ENCODE assay signal across 9 cellular contexts in genomic region chr16:70520612-70521297, GRCh38. TPM values are rescaled to one million over a fixed set of nuclear protein-coding genes. Genes with fewer than 3 reads are reported as not detected.
A peak's percentile ranks its signal among the peaks of the same experiment; 100 is the strongest.
DNase-seq lines count a peak whose midpoint lies in the region; ATAC-seq, FAIRE-seq and TF ChIP-seq lines count a peak whose summit lies in the region.
"Had no signal": no experiment of that assay in that cellular context is flagged by ENCODE, and none has a peak within 500 bp of the region (broad histone marks: within the 10 kb centered on the region; RNA-seq: fewer than 3 reads in every experiment).

No MANE protein-coding gene starts in this region.

- H3F3A ChIP-seq in PC-3 (ENCODE audit: low read length, unreplicated experiment): no peaks in the 10 kb centered on the region

- H3K79me2 ChIP-seq in HepG2 (ENCODE audit: insufficient read depth, low read length) (peaks cover 35% of the 10 kb centered on the region), PC-3 (ENCODE audit: low read length) (peaks cover 45% of the 10 kb centered on the region)

- peaks cover 5% of the 10 kb centered on the region for H3K36me3 Mint-ChIP-seq in chondrocyte (ENCODE audit: low read depth)

- no TSS peak for BruUV-seq in HepG2 (replicated peaks; lab: Mats Ljungman, UMichigan)
- BruUV-seq in PC-3 (replicated peaks; lab: Mats Ljungman, UMichigan): no TSS peak

- no peaks in the 10 kb centered on the region for H3K27me3 Mint-ChIP-seq in chondrocyte (ENCODE audit: low read depth)

- TF ChIP-seq RAD21 in HepG2 (CRISPR knock-in tag; IDR thresholded peaks at IDR 0.05): no peak

- H3K27me3 ChIP-seq in HepG2 (ENCODE audit: control insufficient read depth in 1 of 2, insufficient read depth in 2 of 2, low read length in 2 of 2) (peaks cover 0 to 5% of the 10 kb centered on the region in 2 experiments; a peak in 1 of 5 replicates), right lobe of liver (no peaks in the 10 kb centered on the region), PC-3 (ENCODE audit: low read length) (no peaks in the 10 kb centered on the region), HAP-1 (ENCODE audit: low read depth) (no peaks in the 10 kb centered on the region)

- H3K4me2 ChIP-seq in HepG2 (ENCODE audit: low read depth, low read length) (no peak overlapping the region), PC-3 (ENCODE audit: low read length) (peak overlapping the region; percentile 64)

- in situ Hi-C loops in HepG2 (cut with HindIII; ENCODE audit: extremely low pct_ligation_motif_present, low pct_unique_long_range_greater_than_20kb) (no loop called here), HAP-1 (cut with MboI; ENCODE audit: low sequenced_read_pairs) (no loop called here)

- WGBS in HepG2 (ENCODE audit: low lambda C conversion rate): 97% methylated on average over 8 of the region's 8 CpGs
- 65% methylated on average over 8 of the region's 8 CpGs for WGBS in right lobe of liver (ENCODE audit: insufficient coverage, low coverage, low lambda C conversion rate, missing lambda C conversion rate)

- H3K27ac Mint-ChIP-seq in chondrocyte (ENCODE audit: unreplicated experiment): peak overlapping the region; percentile 59

- H3K9me3 ChIP-seq in HepG2 (ENCODE audit: low read length): no peaks in the 10 kb centered on the region
- no peaks in the 10 kb centered on the region for H3K9me3 ChIP-seq in right lobe of liver
- H3K9me3 ChIP-seq in PC-3 (ENCODE audit: low read length): no peaks in the 10 kb centered on the region
- H3K9me3 ChIP-seq in HAP-1: no peaks in the 10 kb centered on the region

- peaks cover 15% of the 10 kb centered on the region for H3K4me1 ChIP-seq in HepG2 (ENCODE audit: insufficient read depth, low read length)
- H3K4me1 ChIP-seq in right lobe of liver: peaks cover 0 to 18% (median 7%) of the 10 kb centered on the region in 4 donors
- H3K4me1 ChIP-seq in PC-3 (ENCODE audit: insufficient read depth, low read length): peaks cover 17% of the 10 kb centered on the region
- H3K4me1 ChIP-seq in HAP-1: no peaks in the 10 kb centered on the region

- no peak for TF ChIP-seq CTCF in HepG2 (CRISPR knock-in tag; IDR thresholded peaks at IDR 0.05)
- TF ChIP-seq CTCF in right lobe of liver (IDR thresholded peaks at IDR 0.05): no peak
- TF ChIP-seq CTCF in PC-3 (conservative IDR thresholded peaks at IDR 0.05; ENCODE audit: low read depth, low read length): no peak
- no peak for TF ChIP-seq CTCF in chondrocyte (IDR thresholded peaks at IDR 0.05)

- no peak overlapping the region for H3K4me3 ChIP-seq in HepG2 (replicated peaks in 1 of 3; ENCODE audit: insufficient read depth in 1 of 3, low read depth in 2 of 3, low read length in 3 of 3)
- H3K4me3 ChIP-seq in right lobe of liver: no peak overlapping the region
- H3K4me3 ChIP-seq in PC-3 (ENCODE audit: low read length): no peak overlapping the region
- H3K4me3 ChIP-seq in HAP-1: no peak overlapping the region

- POLR2A ChIA-PET in HepG2 (lab: Yijun Ruan, JAX) (no interaction called here), PC-3 (lab: Charles Lee; ENCODE audit: unreplicated experiment) (no interaction called here)

- TF ChIP-seq EP300 in HepG2 (IDR thresholded peaks at IDR 0.05; ENCODE audit: low read depth in 2 of 2, low read length in 2 of 2) (no peak), HepG2 (CRISPR knock-in tag; IDR thresholded peaks at IDR 0.05; ENCODE audit: borderline replicate concordance) (no peak)

- peaks cover 10 to 23% of the 10 kb centered on the region in 2 experiments for H3K36me3 ChIP-seq in HepG2 (replicated peaks in 1 of 2; ENCODE audit: control insufficient read depth in 1 of 2, insufficient read depth in 2 of 2, low read length in 2 of 2)
- peaks cover 0 to 28% (median 18%) of the 10 kb centered on the region in 4 donors for H3K36me3 ChIP-seq in right lobe of liver
- H3K36me3 ChIP-seq in PC-3 (ENCODE audit: low read depth, low read length): no peaks in the 10 kb centered on the region
- H3K36me3 ChIP-seq in HAP-1 (replicated peaks): peaks cover 29% of the 10 kb centered on the region

- H3K4me3 Mint-ChIP-seq in chondrocyte (ENCODE audit: unreplicated experiment): no peak overlapping the region

- H2AFZ ChIP-seq in HepG2 (ENCODE audit: low read length): no peak overlapping the region
- no peak overlapping the region for H2AFZ ChIP-seq in PC-3 (ENCODE audit: low read length)

- intact Hi-C loops in HepG2 (cut with micrococcal nuclease; ENCODE audit: unreplicated experiment): no loop called here
- intact Hi-C loops in right lobe of liver (cut with DNase I): no loop called here
- intact Hi-C loops in PC-3 (cut with micrococcal nuclease): no loop called here

- no peak overlapping the region for H3K9ac ChIP-seq in HepG2 (ENCODE audit: insufficient read depth, low read depth, low read length)
- no peak overlapping the region for H3K9ac ChIP-seq in PC-3 (ENCODE audit: low read length)

- DNase-seq in HepG2 (ENCODE audit: low spot score): no peak
- no peak for DNase-seq in right lobe of liver
- peak; percentile 64 for DNase-seq in PC-3
- no peak for DNase-seq in chondrocyte (ENCODE audit: low spot score)
- peak; percentile 38 for DNase-seq in stromal cell of bone marrow (ENCODE audit: low read depth)
- no peak for DNase-seq in NCI-H510A treated with DMSO at 0.1 percent for 48 hours (lab: John Stamatoyannopoulos, UW)
- no peak for DNase-seq in HAP-1 (ENCODE audit: low spot score in 2 of 2)
- DNase-seq: NCI-H1092 had no signal

- CTCF ChIA-PET in HepG2 (lab: Yijun Ruan, JAX; ENCODE audit: low intra/inter-chr PET ratio, low total read pairs): no interaction called here
- CTCF ChIA-PET in PC-3 (lab: Charles Lee): no interaction called here

- no peaks in the 10 kb centered on the region for H3K9me2 ChIP-seq in PC-3 (replicated peaks; ENCODE audit: low read length)

- no peak for ATAC-seq in HepG2
- no peak for ATAC-seq in right lobe of liver
- peak; percentile 49 for ATAC-seq in PC-3
- no peak for ATAC-seq in HG03025 (IDR thresholded peaks at IDR 0.05; ENCODE audit: low FRiP score, unreplicated experiment)

- FAIRE-seq in HepG2 (lab: Jason Lieb, UNC): no peak

- peaks cover 33% of the 10 kb centered on the region for H3K4me1 Mint-ChIP-seq in chondrocyte (ENCODE audit: low read depth)

- TF ChIP-seq POLR2A in HepG2 (IDR thresholded peaks at IDR 0.05; ENCODE audit: insufficient read depth in 1 of 2, low read depth in 2 of 2, low read length in 2 of 2) (no peak), right lobe of liver (IDR thresholded peaks at IDR 0.05) (no peak)

- H3K27ac ChIP-seq in HepG2 (ENCODE audit: extremely low read length, insufficient read depth, low read length) (no peak overlapping the region), right lobe of liver (no peak overlapping the region), PC-3 (ENCODE audit: low read length) (peak overlapping the region; percentile 51)

- H4K20me1 ChIP-seq in HepG2 (ENCODE audit: insufficient read depth, low read length): peaks cover 10% of the 10 kb centered on the region; the same call in 1 of the 2 replicates
- H4K20me1 ChIP-seq in PC-3 (ENCODE audit: low read length): no peaks in the 10 kb centered on the region

- no peaks in the 10 kb centered on the region for H3K9me3 Mint-ChIP-seq in chondrocyte (ENCODE audit: low read depth)

RNA-seq across cellular contexts. Expression of gene COG4, which starts 2.6 kb away (rescaled TPM):
- total RNA-seq in HepG2 (2016; rRNA removed; fragmentation: Illumina TruSeq; extraction: Trizol): 73.8 and 85.7 TPM in 2 replicates
- total RNA-seq in HepG2 (2016; cell fraction: cytosol; rRNA removed; fragmentation: Illumina TruSeq; extraction: Trizol; ENCODE audit: low read depth): 9.8 and 10.8 TPM in 2 replicates
- 73.6 and 85.8 TPM in 2 replicates for total RNA-seq in HepG2 (2016; cell fraction: insoluble cytoplasmic fraction; rRNA removed; fragmentation: Illumina TruSeq; extraction: Trizol)
- total RNA-seq in HepG2 (2016; cell fraction: membrane; rRNA removed; fragmentation: Illumina TruSeq; extraction: Trizol): 16.2 and 17.5 TPM in 2 replicates
- total RNA-seq in HepG2 (2016; cell fraction: nucleus; rRNA removed; fragmentation: Illumina TruSeq; extraction: Trizol): 47.2 and 51.5 TPM in 2 replicates
- 51.1 and 52.7 TPM in 2 replicates for polyA plus RNA-seq in HepG2 (2011; rRNA removed)
- polyA plus RNA-seq in HepG2 (2011; cell fraction: cytosol; rRNA removed): 40.4 and 61.2 TPM in 2 replicates
- polyA plus RNA-seq in HepG2 (2011; cell fraction: nucleus; rRNA removed): 138 and 141 TPM in 2 replicates
- 38.9 and 41.3 TPM in 2 replicates for polyA plus RNA-seq in HepG2 (2012)
- polyA plus RNA-seq in HepG2 (2016; cell fraction: cytosol; fragmentation: Illumina TruSeq; extraction: Trizol; ENCODE audit: low read depth): 4.5 and 4.8 TPM in 2 replicates
- polyA plus RNA-seq in HepG2 (2016; cell fraction: insoluble cytoplasmic fraction; fragmentation: Illumina TruSeq; extraction: Trizol; ENCODE audit: low read depth): 53.2 and 57.0 TPM in 2 replicates
- 5.8 and 7.8 TPM in 2 replicates for polyA plus RNA-seq in HepG2 (2016; cell fraction: membrane; fragmentation: Illumina TruSeq; extraction: Trizol; ENCODE audit: low read depth)
- polyA plus RNA-seq in HepG2 (2016; cell fraction: nucleus; fragmentation: Illumina TruSeq; extraction: Trizol; ENCODE audit: insufficient read depth, low read depth): 75.3 and 76.0 TPM in 2 replicates
- 62.6 and 88.2 TPM in 2 replicates for polyA minus RNA-seq in HepG2 (2011; rRNA and poly(A)+ RNA removed; ENCODE audit: low replicate concordance)
- polyA minus RNA-seq in HepG2 (2011; cell fraction: cytosol; rRNA and poly(A)+ RNA removed): 21.7 and 23.0 TPM in 2 replicates
- 43.4 and 56.8 TPM in 2 replicates for polyA minus RNA-seq in HepG2 (2011; cell fraction: nucleus; rRNA and poly(A)+ RNA removed)
- 10 to 100 TPM; 24.5 to 32.9 (median 30.7) TPM for total RNA-seq in right lobe of liver
- 35.5 and 56.4 TPM in 2 replicates for total RNA-seq in PC-3 (2014; rRNA removed)
- total RNA-seq in chondrocyte: 48.4 to 65.1 TPM (median 49.8 TPM) in 3 replicates

RNA-seq across cellular contexts. Expression of gene SF3B3, which starts 2.9 kb away (rescaled TPM):
- total RNA-seq in HepG2 (2016; rRNA removed; fragmentation: Illumina TruSeq; extraction: Trizol): 500 and 817 TPM in 2 replicates
- total RNA-seq in HepG2 (2016; cell fraction: cytosol; rRNA removed; fragmentation: Illumina TruSeq; extraction: Trizol; ENCODE audit: low read depth): 52.3 and 54.5 TPM in 2 replicates
- 484 and 682 TPM in 2 replicates for total RNA-seq in HepG2 (2016; cell fraction: insoluble cytoplasmic fraction; rRNA removed; fragmentation: Illumina TruSeq; extraction: Trizol)
- 138 and 170 TPM in 2 replicates for total RNA-seq in HepG2 (2016; cell fraction: membrane; rRNA removed; fragmentation: Illumina TruSeq; extraction: Trizol)
- total RNA-seq in HepG2 (2016; cell fraction: nucleus; rRNA removed; fragmentation: Illumina TruSeq; extraction: Trizol): 336 and 347 TPM in 2 replicates
- 140 and 157 TPM in 2 replicates for polyA plus RNA-seq in HepG2 (2011; rRNA removed)
- 134 and 147 TPM in 2 replicates for polyA plus RNA-seq in HepG2 (2011; cell fraction: cytosol; rRNA removed)
- 150 and 189 TPM in 2 replicates for polyA plus RNA-seq in HepG2 (2011; cell fraction: nucleus; rRNA removed)
- 211 and 269 TPM in 2 replicates for polyA plus RNA-seq in HepG2 (2012)
- polyA plus RNA-seq in HepG2 (2016; cell fraction: cytosol; fragmentation: Illumina TruSeq; extraction: Trizol; ENCODE audit: low read depth): 31.7 and 36.7 TPM in 2 replicates
- 551 and 651 TPM in 2 replicates for polyA plus RNA-seq in HepG2 (2016; cell fraction: insoluble cytoplasmic fraction; fragmentation: Illumina TruSeq; extraction: Trizol; ENCODE audit: low read depth)
- 103 and 131 TPM in 2 replicates for polyA plus RNA-seq in HepG2 (2016; cell fraction: membrane; fragmentation: Illumina TruSeq; extraction: Trizol; ENCODE audit: low read depth)
- polyA plus RNA-seq in HepG2 (2016; cell fraction: nucleus; fragmentation: Illumina TruSeq; extraction: Trizol; ENCODE audit: insufficient read depth, low read depth): 452 and 475 TPM in 2 replicates
- 774 and 825 TPM in 2 replicates for polyA minus RNA-seq in HepG2 (2011; rRNA and poly(A)+ RNA removed; ENCODE audit: low replicate concordance)
- 152 and 162 TPM in 2 replicates for polyA minus RNA-seq in HepG2 (2011; cell fraction: cytosol; rRNA and poly(A)+ RNA removed)
- polyA minus RNA-seq in HepG2 (2011; cell fraction: nucleus; rRNA and poly(A)+ RNA removed): 238 and 284 TPM in 2 replicates
- total RNA-seq in right lobe of liver: 100 to 1,000 TPM in 1 of 6 experiments, 10 to 100 TPM in 5; 51.4 to 110 (median 90.7) TPM
- total RNA-seq in PC-3 (2014; rRNA removed): 133 and 181 TPM in 2 replicates
- total RNA-seq in chondrocyte: 182 to 262 TPM (median 186 TPM) in 3 replicates

Comparison
In these comparisons a context has a peak if more than half of its experiments do, and no peak if none do; other contexts are left out.
1. DNase-seq: peak in PC-3 (single experiment) and stromal cell of bone marrow (single experiment); none in HepG2 (single experiment), right lobe of liver (0 of 3), chondrocyte (single experiment), NCI-H510A treated with DMSO at 0.1 percent for 48 hours (single experiment) and HAP-1 (0 of 2).